ENCODE assay signal across 21 cellular contexts in genomic region chr1:242876021-242876420, GRCh38.
"Had no signal": no experiment of that assay in that cellular context is flagged by ENCODE, and none has a peak within 500 bp of the region (broad histone marks: within the 10 kb centered on the region; RNA-seq: fewer than 3 reads in every experiment).

No MANE protein-coding gene starts in this region.

- DNase-seq: cerebellar nuclear complex; cortex of kidney; effector CD8-positive, alpha-beta T cell; endodermal cell; erythroblast; esophagus squamous epithelium; gastrocnemius medialis; head of caudate nucleus; naive thymus-derived CD8-positive, alpha-beta T cell; nephron progenitor cell; nucleus accumbens; right cardiac atrium; sigmoid colon; stimulated activated CD4-positive, alpha-beta T cell treated with anti-CD3 and anti-CD28 coated beads, Interleukin-2, amount 100 ng/mL, for 24 hours; stimulated activated CD4-positive, alpha-beta T cell treated with anti-CD3 and anti-CD28 coated beads, Interleukin-4, amount 100 ng/mL, for 24 hours; stimulated activated naive CD8-positive, alpha-beta T cell treated with anti-CD3 and anti-CD28 coated beads, Interleukin-15, Interleukin-2, amounts not matched to agents 100 U/mL and 50 U/mL, for 24 hours; substantia nigra; testis; tibial artery had no signal

- ATAC-seq: gastrocnemius medialis; naive thymus-derived CD8-positive, alpha-beta T cell; right cardiac atrium; stimulated activated memory B cell treated with anti-CD40 and anti-IgM and Interleukin-4, amounts not matched to agents 10 μg/mL and 1 μg/mL and 100 μg/mL, for 72 hours; stimulated activated naive CD8-positive, alpha-beta T cell treated with anti-CD3 and anti-CD28 coated beads, Interleukin-15, Interleukin-2, amounts not matched to agents 100 U/mL and 50 U/mL, for 24 hours had no signal

- H3K4me3 ChIP-seq: esophagus squamous epithelium, gastrocnemius medialis, prostate gland, sigmoid colon, testis, tibial artery had no signal

- H3K27ac ChIP-seq: esophagus squamous epithelium, gastrocnemius medialis, prostate gland, sigmoid colon, testis, tibial artery had no signal

- H3K4me1 ChIP-seq: gastrocnemius medialis, prostate gland, sigmoid colon, testis, tibial artery had no signal

- H3K27me3 ChIP-seq: esophagus squamous epithelium, gastrocnemius medialis, sigmoid colon, testis, tibial artery had no signal

- H3K9me3 ChIP-seq: esophagus squamous epithelium, gastrocnemius medialis, prostate gland, sigmoid colon, testis, tibial artery had no signal

- H3K36me3 ChIP-seq: esophagus squamous epithelium, gastrocnemius medialis, prostate gland, sigmoid colon, tibial artery had no signal
